ENCODE assay signal across 14 cellular contexts in the genomic region with DNA sequence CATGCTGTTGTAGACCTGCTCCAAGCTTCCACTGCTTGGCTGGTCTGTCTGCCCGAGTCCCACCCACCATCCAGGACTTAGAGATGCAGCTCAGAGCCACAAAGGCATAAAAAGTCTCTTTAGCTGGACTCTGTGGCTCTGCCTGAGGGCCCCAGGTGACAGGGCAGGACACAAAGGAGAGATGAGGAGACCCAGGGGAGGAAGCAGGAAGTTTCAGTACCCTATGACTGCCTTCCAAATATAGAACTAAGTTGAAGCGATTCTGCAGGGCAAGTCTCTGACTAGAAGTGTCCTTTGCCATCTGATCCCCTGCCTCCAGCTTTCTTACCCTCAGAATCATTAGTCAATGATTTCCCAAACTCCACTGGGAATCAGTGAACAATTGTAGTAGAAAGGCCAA. TPM values are rescaled to one million over a fixed set of nuclear protein-coding genes. Genes with fewer than 3 reads are reported as not detected.
DNase-seq lines count a peak whose midpoint lies in the region; ATAC-seq and TF ChIP-seq lines count a peak whose summit lies in the region.
"Had no signal": no experiment of that assay in that cellular context is flagged by ENCODE, and none has a peak within 500 bp of the region (broad histone marks: within the 10 kb centered on the region; RNA-seq: fewer than 3 reads in every experiment).

No MANE protein-coding gene starts in this region.

- peaks cover 14% of the 10 kb centered on the region for H3K4me1 Mint-ChIP-seq in activated naive CD8-positive, alpha-beta T cell treated with anti-CD3 and anti-CD28 coated beads, Interleukin-2, amount 10 ng/mL, durations not matched to agents 7 days and 5 days
- peaks cover 18% of the 10 kb centered on the region for H3K4me1 Mint-ChIP-seq in activated naive CD8-positive, alpha-beta T cell treated with anti-CD3 and anti-CD28 coated beads for 36 hours
- H3K4me1 Mint-ChIP-seq in natural killer cell: peaks cover 4 to 6% of the 10 kb centered on the region in 2 donors

- intact Hi-C loops in natural killer cell (cut with micrococcal nuclease): no loop called here

- peaks cover 0 to 8% of the 10 kb centered on the region in 2 donors for H3K27me3 ChIP-seq in tibial nerve
- H3K27me3 ChIP-seq: hepatocyte had no signal

- no peaks in the 10 kb centered on the region for H3K36me3 ChIP-seq in tibial nerve

- no peak overlapping the region for H3K4me3 Mint-ChIP-seq in activated naive CD8-positive, alpha-beta T cell treated with anti-CD3 and anti-CD28 coated beads, Interleukin-2, amount 10 ng/mL, durations not matched to agents 7 days and 5 days
- H3K4me3 Mint-ChIP-seq in activated naive CD8-positive, alpha-beta T cell treated with anti-CD3 and anti-CD28 coated beads for 36 hours: no peak overlapping the region
- no peak overlapping the region for H3K4me3 Mint-ChIP-seq in natural killer cell

- WGBS in tibial nerve, 2 donors: 84 to 90% methylated on average over 2 of the region's 2 CpGs

- H3K27me3 Mint-ChIP-seq in activated naive CD8-positive, alpha-beta T cell treated with anti-CD3 and anti-CD28 coated beads, Interleukin-2, amount 10 ng/mL, durations not matched to agents 7 days and 5 days: no peaks in the 10 kb centered on the region
- H3K27me3 Mint-ChIP-seq in activated naive CD8-positive, alpha-beta T cell treated with anti-CD3 and anti-CD28 coated beads for 36 hours: no peaks in the 10 kb centered on the region
- H3K27me3 Mint-ChIP-seq in natural killer cell (ENCODE audit: low read depth in 2 of 2): no peaks in the 10 kb centered on the region

- POLR2A ChIA-PET in activated naive CD8-positive, alpha-beta T cell treated with anti-CD3 and anti-CD28 coated beads, Interleukin-2, amount 10 ng/mL, durations not matched to agents 7 days and 5 days (lab: Charles Lee): no interaction called here

- H3K36me3 Mint-ChIP-seq in activated naive CD8-positive, alpha-beta T cell treated with anti-CD3 and anti-CD28 coated beads, Interleukin-2, amount 10 ng/mL, durations not matched to agents 7 days and 5 days: peaks cover 2% of the 10 kb centered on the region
- no peaks in the 10 kb centered on the region for H3K36me3 Mint-ChIP-seq in activated naive CD8-positive, alpha-beta T cell treated with anti-CD3 and anti-CD28 coated beads for 36 hours
- H3K36me3 Mint-ChIP-seq in natural killer cell: no peaks in the 10 kb centered on the region

- H3K9me3 ChIP-seq in tibial nerve: no peaks in the 10 kb centered on the region

- no peak overlapping the region for H3K4me3 ChIP-seq in tibial nerve
- H3K4me3 ChIP-seq: hepatocyte had no signal

- ATAC-seq in activated naive CD8-positive, alpha-beta T cell treated with anti-CD3 and anti-CD28 coated beads, Interleukin-2, amount 10 ng/mL, durations not matched to agents 7 days and 5 days (ENCODE audit: low read depth): no peak
- ATAC-seq in HG02610 (IDR thresholded peaks at IDR 0.05; ENCODE audit: unreplicated experiment): peak; percentile 65
- peak; percentile 41 for ATAC-seq in HG03521 (IDR thresholded peaks at IDR 0.05; ENCODE audit: unreplicated experiment)
- no peak for ATAC-seq in natural killer cell

- peak overlapping the region; percentile 25 for H3K27ac Mint-ChIP-seq in activated naive CD8-positive, alpha-beta T cell treated with anti-CD3 and anti-CD28 coated beads, Interleukin-2, amount 10 ng/mL, durations not matched to agents 7 days and 5 days
- H3K27ac Mint-ChIP-seq in activated naive CD8-positive, alpha-beta T cell treated with anti-CD3 and anti-CD28 coated beads for 36 hours: no peak overlapping the region
- H3K27ac Mint-ChIP-seq in natural killer cell: no peak overlapping the region

- no peaks in the 10 kb centered on the region for H3K4me1 ChIP-seq in tibial nerve

- no peak for DNase-seq in activated naive CD8-positive, alpha-beta T cell treated with anti-CD3 and anti-CD28 coated beads, Interleukin-2, amount 10 ng/mL, durations not matched to agents 7 days and 5 days
- DNase-seq in activated naive CD8-positive, alpha-beta T cell treated with anti-CD3 and anti-CD28 coated beads for 36 hours: no peak
- DNase-seq in NCI-H748 (lab: John Stamatoyannopoulos, UW; ENCODE audit: unreplicated experiment) (no peak), tibial nerve (ENCODE audit: low spot score in 2 of 2) (no peak), natural killer cell (no peak)
- DNase-seq in activated CD4-positive, alpha-beta T cell treated with anti-CD3 and anti-CD28 coated beads, Interleukin-2, amount 50 U/mL, for 1 hour: no peak
- DNase-seq: NCI-H1694 had no signal

- no peaks in the 10 kb centered on the region for H3K9me3 Mint-ChIP-seq in activated naive CD8-positive, alpha-beta T cell treated with anti-CD3 and anti-CD28 coated beads, Interleukin-2, amount 10 ng/mL, durations not matched to agents 7 days and 5 days
- H3K9me3 Mint-ChIP-seq in activated naive CD8-positive, alpha-beta T cell treated with anti-CD3 and anti-CD28 coated beads for 36 hours: no peaks in the 10 kb centered on the region
- no peaks in the 10 kb centered on the region for H3K9me3 Mint-ChIP-seq in natural killer cell

- no peak for TF ChIP-seq POLR2A in tibial nerve (IDR thresholded peaks at IDR 0.05)

- no peak for TF ChIP-seq EP300 in tibial nerve (IDR thresholded peaks at IDR 0.05)

- no peak for TF ChIP-seq CTCF in tibial nerve (IDR thresholded peaks at IDR 0.05)
- no peak for TF ChIP-seq CTCF in natural killer cell (IDR thresholded peaks at IDR 0.05)

- no peak overlapping the region for H3K27ac ChIP-seq in tibial nerve
- H3K27ac ChIP-seq: epithelial cell of prostate, hepatocyte had no signal

RNA-seq across cellular contexts. Expression of gene CXCR3, which starts 11.2 kb away (rescaled TPM):
- 100 to 1,000 TPM; 105 to 107 TPM for total RNA-seq in activated naive CD8-positive, alpha-beta T cell treated with anti-CD3 and anti-CD28 coated beads, Interleukin-2, amount 10 ng/mL, durations not matched to agents 7 days and 5 days
- 10 to 100 TPM; 58.5 to 58.6 TPM for total RNA-seq in activated naive CD8-positive, alpha-beta T cell treated with anti-CD3 and anti-CD28 coated beads for 36 hours
- total RNA-seq in tibial nerve (not detected), natural killer cell (10 to 100 TPM in 2 of 3 donors, 1 to 10 TPM in 1; 8.7 to 15.9 (median 13.7) TPM)
- total RNA-seq: A172, hepatocyte, lung microvascular endothelial cell, osteocyte had no signal

RNA-seq across cellular contexts. Expression of gene GCNA, which starts 51.2 kb away (rescaled TPM):
- total RNA-seq in activated naive CD8-positive, alpha-beta T cell treated with anti-CD3 and anti-CD28 coated beads, Interleukin-2, amount 10 ng/mL, durations not matched to agents 7 days and 5 days: 1 to 10 TPM; 8.5 to 8.7 TPM
- 1 to 10 TPM; 1.6 to 3.1 TPM for total RNA-seq in activated naive CD8-positive, alpha-beta T cell treated with anti-CD3 and anti-CD28 coated beads for 36 hours
- total RNA-seq in tibial nerve: 10 to 100 TPM in 2 of 4 donors, 1 to 10 TPM in 2; 2.8 to 12.9 (median 8.8) TPM
- 1 to 10 TPM; 3.6 to 4.5 (median 3.7) TPM for total RNA-seq in natural killer cell

Comparison
In these comparisons a context has a peak if more than half of its experiments do, and no peak if none do; other contexts are left out.
1. ATAC-seq: peak in HG02610 (single experiment) and HG03521 (single experiment); none in activated naive CD8-positive, alpha-beta T cell treated with anti-CD3 and anti-CD28 coated beads, Interleukin-2, amount 10 ng/mL, durations not matched to agents 7 days and 5 days (single experiment) and natural killer cell (0 of 3).
2. RNA of gene CXCR3, which starts 11.2 kb away (total RNA-seq): 105 to 107 TPM in activated naive CD8-positive, alpha-beta T cell treated with anti-CD3 and anti-CD28 coated beads, Interleukin-2, amount 10 ng/mL, durations not matched to agents 7 days and 5 days, 58.5 to 58.6 TPM in activated naive CD8-positive, alpha-beta T cell treated with anti-CD3 and anti-CD28 coated beads for 36 hours and 8.7 to 15.9 TPM in natural killer cell; not detected in tibial nerve; every median in the first group is over 4 times any median in the second.